Comparison of ENCODE assay signal across 10 cellular contexts in the genomic region with DNA sequence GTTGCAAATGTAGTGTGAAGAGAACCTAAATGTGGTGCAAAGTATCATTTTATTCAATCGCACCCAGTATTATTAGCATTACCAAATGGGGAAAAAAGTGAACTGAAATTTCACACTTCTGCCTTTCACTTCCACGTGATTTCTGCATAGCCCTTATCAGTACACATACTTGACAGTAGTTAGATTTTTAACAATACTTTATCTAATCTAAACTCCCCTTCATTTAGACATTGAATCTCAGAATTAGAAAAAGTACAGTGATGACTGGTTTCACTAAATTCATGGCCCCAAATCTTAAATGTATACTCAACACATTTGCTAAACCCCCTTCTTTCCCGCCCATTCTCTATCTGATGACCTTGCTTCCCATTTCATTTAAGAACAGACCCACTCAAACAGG. TPM values are rescaled to one million over a fixed set of nuclear protein-coding genes. Genes with fewer than 3 reads are reported as not detected.
DNase-seq lines count a peak whose midpoint lies in the region; ATAC-seq and FAIRE-seq lines count a peak whose summit lies in the region.
"Had no signal": no experiment of that assay in that cellular context is flagged by ENCODE, and none has a peak within 500 bp of the region (broad histone marks: within the 10 kb centered on the region; RNA-seq: fewer than 3 reads in every experiment).

No MANE protein-coding gene starts in this region.

- no peak overlapping the region for H3K4me3 ChIP-seq in small intestine (ENCODE audit: low read depth in 1 of 2, low read length in 2 of 2)
- no peak overlapping the region for H3K4me3 ChIP-seq in GM23248
- H3K4me3 ChIP-seq: left lung had no signal

- in situ Hi-C loops in GM23248 (cut with MboI) = no loop called here

- no peaks in the 10 kb centered on the region for H3K27me3 Mint-ChIP-seq in stimulated activated naive B cell treated with anti-CD40 and anti-IgM and Interleukin-4, amounts not matched to agents 10 μg/mL and 1 μg/mL and 100 μg/mL, for 72 hours

- H4K20me1 ChIP-seq in GM23248 (ENCODE audit: insufficient read depth) = no peaks in the 10 kb centered on the region; the same call in 1 of the 2 replicates

- peak overlapping the region; percentile 80 for H3K27ac Mint-ChIP-seq in stimulated activated naive B cell treated with anti-CD40 and anti-IgM and Interleukin-4, amounts not matched to agents 10 μg/mL and 1 μg/mL and 100 μg/mL, for 72 hours

- peaks cover 2 to 10% of the 10 kb centered on the region in 2 donors for H3K36me3 ChIP-seq in small intestine (ENCODE audit: control insufficient read depth in 2 of 2, insufficient read depth in 2 of 2, low read length in 2 of 2)
- H3K36me3 ChIP-seq in GM23248 (ENCODE audit: low read depth) = peaks cover 31% of the 10 kb centered on the region; the same call in 1 of the 2 replicates

- no peak overlapping the region for H2AFZ ChIP-seq in GM23248

- no peak overlapping the region for H3K4me2 ChIP-seq in GM23248 (ENCODE audit: unreplicated experiment)

- H3K79me2 ChIP-seq in GM23248 (ENCODE audit: insufficient read depth) = peaks cover 98% of the 10 kb centered on the region

- no peaks in the 10 kb centered on the region for H3K9me2 ChIP-seq in GM23248 (ENCODE audit: insufficient read depth)

- ATAC-seq in GM19324 (IDR thresholded peaks at IDR 0.05; ENCODE audit: low FRiP score, unreplicated experiment) (peak; percentile 64), HG02623 (IDR thresholded peaks at IDR 0.05; ENCODE audit: unreplicated experiment) (peak; percentile 35), HG03469 (IDR thresholded peaks at IDR 0.05; ENCODE audit: unreplicated experiment) (peak; percentile 55)
- peak; percentile 72 to 77 for ATAC-seq in stimulated activated naive B cell treated with anti-CD40 and anti-IgM and Interleukin-4, amounts not matched to agents 10 μg/mL and 1 μg/mL and 100 μg/mL, for 72 hours (replicated peaks)
- ATAC-seq: left lung had no signal

- H3K9ac ChIP-seq in GM23248 = no peak overlapping the region

- peaks cover 43 to 87% of the 10 kb centered on the region in 2 donors for H3K4me1 Mint-ChIP-seq in stimulated activated naive B cell treated with anti-CD40 and anti-IgM and Interleukin-4, amounts not matched to agents 10 μg/mL and 1 μg/mL and 100 μg/mL, for 72 hours

- H3K4me1 ChIP-seq in small intestine (ENCODE audit: control insufficient read depth in 2 of 2, insufficient read depth in 1 of 2, low read depth in 1 of 2, low read length in 1 of 2) (peaks cover 0 to 3% of the 10 kb centered on the region in 2 donors), GM23248 (ENCODE audit: insufficient read depth) (peaks cover 9% of the 10 kb centered on the region)

- H3K9me3 Mint-ChIP-seq in stimulated activated naive B cell treated with anti-CD40 and anti-IgM and Interleukin-4, amounts not matched to agents 10 μg/mL and 1 μg/mL and 100 μg/mL, for 72 hours = peaks cover 7 to 11% of the 10 kb centered on the region in 2 donors

- FAIRE-seq in small intestine (lab: Jason Lieb, UNC) = no peak

- WGBS in small intestine, 3 donors = 75 to 81% (median 77%) methylated on average over 3 of the region's 3 CpGs
- 99% methylated on average over 3 of the region's 3 CpGs for WGBS in GM23248 (ENCODE audit: low coverage in 1 of 2, low lambda C conversion rate in 2 of 2, missing lambda C conversion rate in 2 of 2), 2 experiments

- peak overlapping the region; percentile 43 to 47 for H3K4me3 Mint-ChIP-seq in stimulated activated naive B cell treated with anti-CD40 and anti-IgM and Interleukin-4, amounts not matched to agents 10 μg/mL and 1 μg/mL and 100 μg/mL, for 72 hours

- no peak for DNase-seq in stimulated activated naive B cell treated with anti-CD40 and anti-IgM and Interleukin-4, amounts not matched to agents 10 μg/mL and 1 μg/mL and 100 μg/mL, for 72 hours
- no peak for DNase-seq in HuH-7 (ENCODE audit: low spot score)
- DNase-seq in small intestine = no peak
- no peak for DNase-seq in GM23248
- DNase-seq: left lung, NCI-H2029 treated with DMSO at 0.1 percent for 48 hours had no signal

- H3K9me3 ChIP-seq in small intestine (ENCODE audit: control insufficient read depth, low read depth) (no peaks in the 10 kb centered on the region), GM23248 (ENCODE audit: low read depth) (no peaks in the 10 kb centered on the region)
- H3K9me3 ChIP-seq: left lung had no signal

- no peaks in the 10 kb centered on the region for H3K27me3 ChIP-seq in small intestine (ENCODE audit: control insufficient read depth in 2 of 2, insufficient read depth in 2 of 2, low read length in 2 of 2)
- no peaks in the 10 kb centered on the region for H3K27me3 ChIP-seq in GM23248 (replicated peaks; ENCODE audit: insufficient read depth)
- H3K27me3 ChIP-seq: left lung had no signal

- H3K36me3 Mint-ChIP-seq in stimulated activated naive B cell treated with anti-CD40 and anti-IgM and Interleukin-4, amounts not matched to agents 10 μg/mL and 1 μg/mL and 100 μg/mL, for 72 hours = peaks cover 52 to 65% of the 10 kb centered on the region in 2 donors

- H3K27ac ChIP-seq in small intestine (ENCODE audit: low read depth in 1 of 2, low read length in 1 of 2) (no peak overlapping the region), GM23248 (no peak overlapping the region)

- H3F3A ChIP-seq in GM23248 (ENCODE audit: insufficient read depth) = peaks cover 11% of the 10 kb centered on the region; the same call in 1 of the 2 replicates

RNA-seq across cellular contexts. Expression of a gene that starts 14.3 kb away (rescaled TPM):
- polyA plus RNA-seq in small intestine (10 to 100 TPM; 24.7 to 35.4 (median 33.8) TPM), GM23248 (2016; fragmentation: Nextera tagmentation; extraction: Ambion mirVana) (52.9 and 59.8 TPM in 2 replicates)
- 47.2 and 61.5 TPM in 2 replicates for total RNA-seq in GM23248 (2014; rRNA removed; shearing (Covaris generic))

RNA-seq across cellular contexts. Expression of a gene that starts 39.4 kb away (rescaled TPM):
- polyA plus RNA-seq in small intestine (not detected), GM23248 (2016; fragmentation: Nextera tagmentation; extraction: Ambion mirVana) (not detected in 2 replicates)
- total RNA-seq in GM23248 (2014; rRNA removed; shearing (Covaris generic)) = not detected in 2 replicates
- total RNA-seq: left lung, SK-MEL-5 had no signal

RNA-seq across cellular contexts. Expression of a gene that starts 53.8 kb away (rescaled TPM):
- not detected for polyA plus RNA-seq in small intestine
- not detected in 2 replicates for total RNA-seq in GM23248 (2014; rRNA removed; shearing (Covaris generic))
- not detected in 2 replicates for polyA plus RNA-seq in GM23248 (2016; fragmentation: Nextera tagmentation; extraction: Ambion mirVana)
- total RNA-seq: left lung, SK-MEL-5 had no signal
